11 cellular contexts compared by ENCODE assay signal in the genomic region with DNA sequence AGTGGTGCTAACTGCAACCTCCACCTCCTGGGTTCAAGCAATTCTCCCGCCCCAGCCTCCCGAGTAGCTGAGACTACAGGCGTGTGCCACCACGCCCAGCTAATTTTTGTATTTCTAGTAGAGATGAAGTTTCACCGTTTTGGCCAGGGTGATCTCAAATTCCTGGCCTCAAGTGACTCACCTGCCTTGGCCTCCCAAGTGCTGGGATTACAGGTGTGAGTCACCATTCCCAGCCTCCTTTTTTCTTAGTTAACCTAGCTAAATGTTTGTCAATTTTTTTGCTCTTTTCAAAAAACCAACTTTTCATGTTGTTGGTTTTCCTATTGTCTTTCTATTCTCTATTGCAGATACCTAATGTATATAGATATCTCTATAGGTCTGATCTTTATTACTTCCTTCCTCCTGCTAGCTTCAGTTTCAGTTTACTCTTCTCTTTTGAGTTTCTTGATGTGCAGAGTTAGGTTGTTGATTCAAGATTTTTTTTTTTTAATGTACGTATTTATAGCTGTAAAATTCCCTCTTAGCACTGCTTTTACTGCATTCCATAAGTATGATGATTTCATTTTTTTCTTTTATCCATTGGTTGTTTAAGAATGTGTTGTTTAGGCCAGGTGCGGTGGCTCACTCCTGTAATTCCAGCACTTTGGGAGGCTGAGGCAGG. TPM values are rescaled to one million over a fixed set of nuclear protein-coding genes. Genes with fewer than 3 reads are reported as not detected.
DNase-seq lines count a peak whose midpoint lies in the region; ATAC-seq lines count a peak whose summit lies in the region.
"Had no signal": no experiment of that assay in that cellular context is flagged by ENCODE, and none has a peak within 500 bp of the region (broad histone marks: within the 10 kb centered on the region; RNA-seq: fewer than 3 reads in every experiment).

No MANE protein-coding gene starts in this region.

- no peaks in the 10 kb centered on the region for H3K27me3 Mint-ChIP-seq in CD4-positive, alpha-beta memory T cell
- no peaks in the 10 kb centered on the region for H3K27me3 Mint-ChIP-seq in activated T-cell treated with anti-CD3 and anti-CD28 coated beads, Interleukin-2, amount 50 U/mL, for 4 hours (ENCODE audit: low read depth)

- peaks cover 29% of the 10 kb centered on the region for H3K36me3 ChIP-seq in CD4-positive, alpha-beta memory T cell (ENCODE audit: insufficient read depth, low read length)
- H3K36me3 ChIP-seq: right atrium auricular region had no signal

- H3K4me3 Mint-ChIP-seq in CD4-positive, alpha-beta memory T cell: peak overlapping the region; percentile 63 to 93 (median 76)
- H3K4me3 Mint-ChIP-seq in activated T-cell treated with anti-CD3 and anti-CD28 coated beads, Interleukin-2, amount 50 U/mL, for 4 hours: peak overlapping the region; percentile 47

- ATAC-seq in activated T-cell treated with anti-CD3 and anti-CD28 coated beads, Interleukin-2, amount 50 U/mL, for 4 hours: peak in 1 of 2 donors; percentile 26
- ATAC-seq: SK-N-SH treated with all-trans-retinoic acid at 6 μM for 48 hours had no signal

- DNase-seq in CD4-positive, alpha-beta memory T cell: no peak
- DNase-seq in LoVo (ENCODE audit: low spot score): peak; percentile 8
- DNase-seq in activated T-cell treated with anti-CD3 and anti-CD28 coated beads, Interleukin-2, amount 50 U/mL, for 4 hours: no peak
- DNase-seq in kidney tubule cell (ENCODE audit: low spot score): peak; percentile 66
- no peak for DNase-seq in ureter (ENCODE audit: low spot score)
- DNase-seq in stimulated activated CD4-positive, alpha-beta T cell treated with anti-CD3 and anti-CD28 coated beads, Interleukin-12 subunit alpha, Interleukin-12 subunit beta, amount 100 ng/mL, for 4 hours: no peak
- DNase-seq in putamen (ENCODE audit: low spot score): no peak
- DNase-seq: effector CD4-positive, alpha-beta T cell; NCI-H2029 had no signal

- POLR2A ChIA-PET in CD4-positive, alpha-beta memory T cell (lab: Charles Lee; ENCODE audit: partially characterized antibody): interaction anchor here (0.6 to 12.2 kb wide), 11 partner anchors 9 to 154 kb away, joined by 3 to 193 read pairs (median 4); a partner anchor contains a TSS

- H3K9me3 ChIP-seq in CD4-positive, alpha-beta memory T cell (ENCODE audit: control insufficient read depth in 1 of 2, low read length in 2 of 2): no peaks in the 10 kb centered on the region

- H3K4me1 Mint-ChIP-seq in CD4-positive, alpha-beta memory T cell: peaks cover 51 to 89% (median 73%) of the 10 kb centered on the region in 4 donors
- peaks cover 77% of the 10 kb centered on the region for H3K4me1 Mint-ChIP-seq in activated T-cell treated with anti-CD3 and anti-CD28 coated beads, Interleukin-2, amount 50 U/mL, for 4 hours (ENCODE audit: low read depth)

- peak overlapping the region; percentile 22 for H3K27ac ChIP-seq in CD4-positive, alpha-beta memory T cell (ENCODE audit: low read depth, low read length)
- H3K27ac ChIP-seq: right atrium auricular region had no signal

- H3K27me3 ChIP-seq in CD4-positive, alpha-beta memory T cell (ENCODE audit: insufficient read depth, low read length): no peaks in the 10 kb centered on the region
- H3K27me3 ChIP-seq: right atrium auricular region had no signal

- CTCF ChIA-PET in CD4-positive, alpha-beta memory T cell (lab: Charles Lee; ENCODE audit: partially characterized antibody): interaction anchor here (1.0 to 1.6 kb wide), 5 partner anchors 11 to 118 kb away, joined by 3 to 7 read pairs (median 4); no protein-coding TSS in a partner anchor

- intact Hi-C loops in CD4-positive, alpha-beta memory T cell (cut with micrococcal nuclease): no loop called here

- H3K27ac Mint-ChIP-seq in CD4-positive, alpha-beta memory T cell: peak overlapping the region; percentile 80 to 96 (median 90)

- H3K4me1 ChIP-seq in CD4-positive, alpha-beta memory T cell (ENCODE audit: insufficient read depth, low read length): peaks cover 82% of the 10 kb centered on the region
- H3K4me1 ChIP-seq: right atrium auricular region had no signal

- peak overlapping the region in 1 of 2 donors; percentile 8 for H3K4me3 ChIP-seq in CD4-positive, alpha-beta memory T cell (ENCODE audit: low read length in 2 of 2)
- H3K4me3 ChIP-seq: right atrium auricular region had no signal

- H3K36me3 Mint-ChIP-seq in CD4-positive, alpha-beta memory T cell: peaks cover 60 to 67% of the 10 kb centered on the region in 2 donors
- peaks cover 40% of the 10 kb centered on the region for H3K36me3 Mint-ChIP-seq in activated T-cell treated with anti-CD3 and anti-CD28 coated beads, Interleukin-2, amount 50 U/mL, for 4 hours (ENCODE audit: insufficient read depth)

- no peaks in the 10 kb centered on the region for H3K9me3 Mint-ChIP-seq in CD4-positive, alpha-beta memory T cell
- H3K9me3 Mint-ChIP-seq in activated T-cell treated with anti-CD3 and anti-CD28 coated beads, Interleukin-2, amount 50 U/mL, for 4 hours: no peaks in the 10 kb centered on the region

RNA-seq across cellular contexts. Expression of a gene that starts 32.9 kb away (rescaled TPM):
- 100 to 1,000 TPM; 256 to 272 TPM for total RNA-seq in CD4-positive, alpha-beta memory T cell
- polyA plus RNA-seq in CD4-positive, alpha-beta memory T cell: 100 to 1,000 TPM in 1 of 2 donors, 10 to 100 TPM in 1; 52.7 to 146 TPM
- total RNA-seq in activated T-cell treated with anti-CD3 and anti-CD28 coated beads, Interleukin-2, amount 50 U/mL, for 4 hours: 10 to 100 TPM; 32.5 to 36.3 (median 32.6) TPM
- total RNA-seq in ureter: 55.4 TPM

Comparison
In these comparisons a context has a peak if more than half of its experiments do, and no peak if none do; other contexts are left out.
1. DNase-seq: peak in LoVo (single experiment) and kidney tubule cell (single experiment); none in CD4-positive, alpha-beta memory T cell (0 of 5), activated T-cell treated with anti-CD3 and anti-CD28 coated beads, Interleukin-2, amount 50 U/mL, for 4 hours (single experiment), ureter (single experiment), stimulated activated CD4-positive, alpha-beta T cell treated with anti-CD3 and anti-CD28 coated beads, Interleukin-12 subunit alpha, Interleukin-12 subunit beta, amount 100 ng/mL, for 4 hours (single experiment) and putamen (single experiment).